ENCODE assay signal across 18 cellular contexts in the genomic region with DNA sequence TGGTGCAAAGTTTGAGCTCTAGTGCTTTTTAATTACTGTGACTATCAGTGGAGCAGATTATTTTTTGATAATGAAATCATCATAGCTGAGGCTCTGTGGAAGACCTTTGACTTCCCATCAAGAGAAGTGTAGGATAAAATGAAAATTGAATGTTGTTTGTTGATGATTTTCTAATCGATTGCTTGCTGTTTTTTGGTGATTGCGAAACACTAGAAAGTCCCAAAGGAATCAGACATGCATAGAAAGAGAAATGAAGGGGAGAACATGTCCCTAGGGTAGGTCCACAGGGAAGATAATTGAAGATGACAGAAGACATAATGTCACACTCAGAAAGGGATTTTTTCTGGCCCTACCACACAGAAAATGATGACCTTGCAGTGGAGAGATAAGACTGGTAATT.
DNase-seq lines count a peak whose midpoint lies in the region; ATAC-seq and TF ChIP-seq lines count a peak whose summit lies in the region.
"Had no signal": no experiment of that assay in that cellular context is flagged by ENCODE, and none has a peak within 500 bp of the region (broad histone marks: within the 10 kb centered on the region; RNA-seq: fewer than 3 reads in every experiment).

No MANE protein-coding gene starts in this region.

- ATAC-seq in activated T-cell treated with anti-CD3 and anti-CD28 coated beads, Interleukin-2, amount 50 U/mL, for 72 hours (replicated peaks in 1 of 2): no peak
- no peak for ATAC-seq in memory B cell (ENCODE audit: low read depth)
- no peak for ATAC-seq in upper lobe of right lung
- ATAC-seq in GM18498 (IDR thresholded peaks at IDR 0.05; ENCODE audit: unreplicated experiment): no peak
- ATAC-seq: GM23338, HCT116 had no signal

- H3K27ac ChIP-seq in HEK293 (ENCODE audit: extremely low read depth, low read depth, low read length) (no peak overlapping the region), upper lobe of right lung (no peak overlapping the region)

- TF ChIP-seq CTCF in HEK293 (tag by site-specific recombination; IDR thresholded peaks at IDR 0.05): no peak
- TF ChIP-seq CTCF in upper lobe of right lung (IDR thresholded peaks at IDR 0.05): no peak

- H3K4me1 Mint-ChIP-seq in activated T-cell treated with anti-CD3 and anti-CD28 coated beads, Interleukin-2, amount 50 U/mL, for 72 hours (ENCODE audit: low read depth): peaks cover 3% of the 10 kb centered on the region
- peaks cover 2% of the 10 kb centered on the region for H3K4me1 Mint-ChIP-seq in memory B cell

- H3K27me3 Mint-ChIP-seq in activated T-cell treated with anti-CD3 and anti-CD28 coated beads, Interleukin-2, amount 50 U/mL, for 72 hours (ENCODE audit: low read depth): no peaks in the 10 kb centered on the region
- H3K27me3 Mint-ChIP-seq in memory B cell: no peaks in the 10 kb centered on the region
- H3K27me3 Mint-ChIP-seq: CD4-positive, CD25-positive, alpha-beta regulatory T cell; CD8-positive, alpha-beta memory T cell had no signal

- H3K36me3 Mint-ChIP-seq in activated T-cell treated with anti-CD3 and anti-CD28 coated beads, Interleukin-2, amount 50 U/mL, for 72 hours (ENCODE audit: insufficient read depth in 2 of 2): peaks cover 3 to 4% of the 10 kb centered on the region in 2 donors
- peaks cover 10% of the 10 kb centered on the region for H3K36me3 Mint-ChIP-seq in memory B cell

- H3K27me3 ChIP-seq in upper lobe of right lung: no peaks in the 10 kb centered on the region
- H3K27me3 ChIP-seq: BE2C had no signal

- H3K36me3 ChIP-seq in HEK293 (ENCODE audit: control insufficient read depth in 2 of 2, insufficient read depth in 1 of 2, low read length in 2 of 2): no peaks in the 10 kb centered on the region
- no peaks in the 10 kb centered on the region for H3K36me3 ChIP-seq in upper lobe of right lung
- H3K36me3 ChIP-seq: BE2C had no signal

- intact Hi-C loops in upper lobe of right lung (cut with DNase I): no loop called here

- DNase-seq in activated T-cell treated with anti-CD3 and anti-CD28 coated beads, Interleukin-2, amount 50 U/mL, for 72 hours: no peak
- no peak for DNase-seq in activated T-cell treated with anti-CD3 and anti-CD28 coated beads, Interleukin-2, amount 50 U/mL, for 48 hours
- DNase-seq in SK-N-DZ (ENCODE audit: low spot score) (peak; percentile 25), memory B cell (ENCODE audit: low spot score in 2 of 2) (no peak), upper lobe of right lung (no peak), COLO829 (ENCODE audit: low spot score) (no peak)
- DNase-seq: ACHN; BE2C; C1 segment of cervical spinal cord; Caco-2; CD4-positive, CD25-positive, alpha-beta regulatory T cell; CD8-positive, alpha-beta memory T cell; GDM1; H7 had no signal

- no peak overlapping the region for H3K4me3 Mint-ChIP-seq in activated T-cell treated with anti-CD3 and anti-CD28 coated beads, Interleukin-2, amount 50 U/mL, for 72 hours
- H3K4me3 Mint-ChIP-seq in memory B cell: no peak overlapping the region
- H3K4me3 Mint-ChIP-seq: CD4-positive, CD25-positive, alpha-beta regulatory T cell; CD8-positive, alpha-beta memory T cell; GM23338 had no signal

- H3K4me1 ChIP-seq in HEK293 (ENCODE audit: control insufficient read depth, insufficient read depth, low read length) (no peaks in the 10 kb centered on the region), upper lobe of right lung (no peaks in the 10 kb centered on the region)

- H3K4me3 ChIP-seq in HEK293 (ENCODE audit: low read depth, low read length): no peak overlapping the region
- H3K4me3 ChIP-seq in upper lobe of right lung: no peak overlapping the region
- H3K4me3 ChIP-seq: GM23338 had no signal

- no peaks in the 10 kb centered on the region for H3K9me3 Mint-ChIP-seq in activated T-cell treated with anti-CD3 and anti-CD28 coated beads, Interleukin-2, amount 50 U/mL, for 72 hours
- no peaks in the 10 kb centered on the region for H3K9me3 Mint-ChIP-seq in memory B cell
- H3K9me3 Mint-ChIP-seq: CD4-positive, CD25-positive, alpha-beta regulatory T cell; CD8-positive, alpha-beta memory T cell; GM23338 had no signal

- H3K27ac Mint-ChIP-seq in activated T-cell treated with anti-CD3 and anti-CD28 coated beads, Interleukin-2, amount 50 U/mL, for 72 hours: peak overlapping the region; percentile 18
- H3K27ac Mint-ChIP-seq in memory B cell: peak overlapping the region; percentile 3
- H3K27ac Mint-ChIP-seq: GM23338 had no signal

- POLR2A ChIA-PET in HEK293 (lab: Yijun Ruan, JAX): no interaction called here

- H3K9me3 ChIP-seq in HEK293 (ENCODE audit: control insufficient read depth, insufficient read depth, low read depth, low read length) (no peaks in the 10 kb centered on the region), upper lobe of right lung (no peaks in the 10 kb centered on the region)
- H3K9me3 ChIP-seq: BE2C, Caco-2 had no signal

- CTCF ChIA-PET in HEK293 (lab: Yijun Ruan, JAX): no interaction called here

TF ChIP-seq in HEK293, 187 proteins besides CTCF, POLR2A, EP300 and RAD21 (continues in another document):
- TF ChIP-seq YY2 (tag by site-specific recombination; IDR thresholded peaks at IDR 0.05) (no peak), KLF7 (tag by site-specific recombination; IDR thresholded peaks at IDR 0.05; ENCODE audit: borderline replicate concordance) (no peak), ZNF561 (tag by site-specific recombination; IDR thresholded peaks at IDR 0.05; ENCODE audit: borderline replicate concordance) (no peak), ZSCAN16 (tag by site-specific recombination; IDR thresholded peaks at IDR 0.05) (no peak), PRDM10 (tag by site-specific recombination; IDR thresholded peaks at IDR 0.05) (0 out of 2 replicates have a peak, but pooled peaks have one; percentile 35), ZNF280D (tag by site-specific recombination; IDR thresholded peaks at IDR 0.05) (no peak), SP2 (tag by site-specific recombination; IDR thresholded peaks at IDR 0.05) (no peak), ZNF560 (tag by site-specific recombination; IDR thresholded peaks at IDR 0.05; ENCODE audit: borderline replicate concordance) (no peak), ZBTB7A (tag by site-specific recombination; IDR thresholded peaks at IDR 0.05; ENCODE audit: low read depth) (no peak), HOXC10 (CRISPR knock-in tag; IDR thresholded peaks at IDR 0.05) (no peak), SP7 (tag by site-specific recombination; IDR thresholded peaks at IDR 0.05) (peak; percentile 72)
- TF ChIP-seq, protein P1, sequence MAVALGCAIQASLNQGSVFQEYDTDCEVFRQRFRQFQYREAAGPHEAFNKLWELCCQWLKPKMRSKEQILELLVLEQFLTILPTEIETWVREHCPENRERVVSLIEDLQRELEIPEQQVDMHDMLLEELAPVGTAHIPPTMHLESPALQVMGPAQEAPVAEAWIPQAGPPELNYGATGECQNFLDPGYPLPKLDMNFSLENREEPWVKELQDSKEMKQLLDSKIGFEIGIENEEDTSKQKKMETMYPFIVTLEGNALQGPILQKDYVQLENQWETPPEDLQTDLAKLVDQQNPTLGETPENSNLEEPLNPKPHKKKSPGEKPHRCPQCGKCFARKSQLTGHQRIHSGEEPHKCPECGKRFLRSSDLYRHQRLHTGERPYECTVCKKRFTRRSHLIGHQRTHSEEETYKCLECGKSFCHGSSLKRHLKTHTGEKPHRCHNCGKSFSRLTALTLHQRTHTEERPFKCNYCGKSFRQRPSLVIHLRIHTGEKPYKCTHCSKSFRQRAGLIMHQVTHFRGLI (tag by site-specific recombination; IDR thresholded peaks at IDR 0.05): no peak
